ENCODE assay signal across 1 cellular context in the genomic region with DNA sequence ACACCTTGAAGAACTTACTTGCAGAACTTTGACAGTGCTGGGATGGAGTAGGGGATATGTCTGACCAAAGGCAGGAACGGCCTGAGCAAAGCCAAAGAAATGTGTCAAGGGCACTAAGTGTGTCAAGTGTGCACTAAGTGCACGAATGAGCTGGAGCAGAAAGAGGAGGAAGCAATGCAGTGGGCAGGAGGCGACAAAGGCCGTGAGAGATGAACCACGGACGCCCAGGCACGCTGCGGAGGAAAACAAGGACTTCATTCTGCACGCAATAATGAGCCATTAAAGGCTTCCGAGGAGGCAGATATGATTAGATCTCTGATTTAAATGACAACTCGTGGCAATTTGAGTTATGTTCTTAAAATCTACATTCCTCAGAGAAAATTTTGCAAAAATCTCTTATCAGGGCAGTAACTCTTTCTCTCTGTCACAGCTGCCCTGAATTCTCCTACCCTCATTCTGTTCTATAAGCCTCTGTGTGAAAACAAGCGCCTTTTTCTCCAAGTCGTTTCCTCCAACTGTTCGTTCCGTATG.
TF ChIP-seq lines count a peak whose summit lies in the region.

No MANE protein-coding gene starts in this region.

TF ChIP-seq in A549, 52 proteins besides CTCF, POLR2A, EP300 and RAD21 (continued from another document):
- no peak for TF ChIP-seq HES2 (IDR thresholded peaks at IDR 0.05)
